In genomic region chr12:38124247-38125012, GRCh38 we compare ENCODE assay signal across 26 cellular contexts.
DNase-seq lines count a peak whose midpoint lies in the region; ATAC-seq and TF ChIP-seq lines count a peak whose summit lies in the region.
"Had no signal": no experiment of that assay in that cellular context is flagged by ENCODE, and none has a peak within 500 bp of the region (broad histone marks: within the 10 kb centered on the region; RNA-seq: fewer than 3 reads in every experiment).

No MANE protein-coding gene starts in this region.

- H3K36me3 Mint-ChIP-seq in Calu3 (ENCODE audit: insufficient read depth, unreplicated experiment) (peaks cover 8% of the 10 kb centered on the region), type B pancreatic cell (no peaks in the 10 kb centered on the region)
- H3K36me3 Mint-ChIP-seq: activated CD8-positive, alpha-beta memory T cell treated with anti-CD3 and anti-CD28 coated beads, Interleukin-2, amount 10 ng/mL, durations not matched to agents 7 days and 5 days had no signal

- H3K27ac ChIP-seq in VCaP (peak overlapping the region; percentile 87), gastroesophageal sphincter (no peak overlapping the region)
- H3K27ac ChIP-seq: esophagus squamous epithelium, gastrocnemius medialis, HL-60, psoas muscle, WERI-Rb-1 had no signal

- no peak for TF ChIP-seq EP300 in gastroesophageal sphincter (IDR thresholded peaks at IDR 0.05)

- H3K27ac Mint-ChIP-seq in Calu3 (ENCODE audit: unreplicated experiment): peak overlapping the region; percentile 94
- H3K27ac Mint-ChIP-seq in type B pancreatic cell: peak overlapping the region; percentile 32
- H3K27ac Mint-ChIP-seq: activated CD4-positive, alpha-beta T cell treated with anti-CD3 and anti-CD28 coated beads, Interleukin-2, amount 10 ng/mL, durations not matched to agents 7 days and 5 days; activated CD8-positive, alpha-beta memory T cell treated with anti-CD3 and anti-CD28 coated beads, Interleukin-2, amount 10 ng/mL, durations not matched to agents 7 days and 5 days; activated naive CD4-positive, alpha-beta T cell treated with anti-CD3 and anti-CD28 coated beads for 36 hours; activated T-cell treated with anti-CD3 and anti-CD28 coated beads, Interleukin-2, amount 50 U/mL, for 72 hours; H9 had no signal

- no peaks in the 10 kb centered on the region for H3K9me3 ChIP-seq in gastroesophageal sphincter
- H3K9me3 ChIP-seq: esophagus squamous epithelium, gastrocnemius medialis, psoas muscle, upper lobe of left lung had no signal

- 41 to 51% methylated on average over 3 of the region's 3 CpGs for WGBS in gastroesophageal sphincter (ENCODE audit: low coverage in 1 of 2), 2 donors

- DNase-seq in Calu3 (peak; percentile 46), left lobe of liver (ENCODE audit: low spot score) (no peak), type B pancreatic cell (ENCODE audit: extremely low spot score, unreplicated experiment) (no peak), NCI-H2081 treated with DMSO at 0.1 percent for 48 hours (lab: John Stamatoyannopoulos, UW) (no peak)
- DNase-seq: activated CD4-positive, alpha-beta T cell treated with anti-CD3 and anti-CD28 coated beads, Interleukin-2, amount 10 ng/mL, durations not matched to agents 7 days and 5 days; activated CD8-positive, alpha-beta memory T cell treated with anti-CD3 and anti-CD28 coated beads, Interleukin-2, amount 10 ng/mL, durations not matched to agents 7 days and 5 days; activated naive CD4-positive, alpha-beta T cell treated with anti-CD3 and anti-CD28 coated beads for 36 hours; activated T-cell treated with anti-CD3 and anti-CD28 coated beads, Interleukin-2, amount 50 U/mL, for 72 hours; amniotic stem cell; DMS153; effector memory CD4-positive, alpha-beta T cell; esophagus squamous epithelium; gastrocnemius medialis; H9; IMR-90; mesenchymal stem cell; NCI-H1105 treated with DMSO at 0.1 percent for 48 hours; NCI-H446; psoas muscle; WERI-Rb-1 had no signal

- CTCF ChIA-PET in Calu3 (lab: Charles Lee): interaction anchor here (0.8 kb wide), 1 partner anchor 68 kb away, joined by 5 read pairs; no protein-coding TSS in a partner anchor

- H3K4me1 ChIP-seq in gastroesophageal sphincter: no peaks in the 10 kb centered on the region
- H3K4me1 ChIP-seq: esophagus squamous epithelium, gastrocnemius medialis, psoas muscle, upper lobe of left lung had no signal

- H3K4me1 Mint-ChIP-seq in Calu3 (ENCODE audit: low read depth, unreplicated experiment): peaks cover 29% of the 10 kb centered on the region
- H3K4me1 Mint-ChIP-seq in type B pancreatic cell (ENCODE audit: unreplicated experiment): no peaks in the 10 kb centered on the region
- H3K4me1 Mint-ChIP-seq: activated CD4-positive, alpha-beta T cell treated with anti-CD3 and anti-CD28 coated beads, Interleukin-2, amount 10 ng/mL, durations not matched to agents 7 days and 5 days; activated CD8-positive, alpha-beta memory T cell treated with anti-CD3 and anti-CD28 coated beads, Interleukin-2, amount 10 ng/mL, durations not matched to agents 7 days and 5 days; H9 had no signal

- no peak overlapping the region for H3K4me3 ChIP-seq in gastroesophageal sphincter
- H3K4me3 ChIP-seq: esophagus squamous epithelium, gastrocnemius medialis, psoas muscle, upper lobe of left lung had no signal

- TF ChIP-seq CTCF in Calu3 (IDR thresholded peaks at IDR 0.05; ENCODE audit: unreplicated experiment) (no peak), VCaP (conservative IDR thresholded peaks at IDR 0.05) (no peak), type B pancreatic cell (conservative IDR thresholded peaks at IDR 0.05) (no peak), gastroesophageal sphincter (IDR thresholded peaks at IDR 0.05) (no peak)

- TF ChIP-seq POLR2A in gastroesophageal sphincter (IDR thresholded peaks at IDR 0.05): no peak

- ATAC-seq in left lobe of liver: peak; percentile 85
- no peak for ATAC-seq in gastroesophageal sphincter
- no peak for ATAC-seq in GM18868 (IDR thresholded peaks at IDR 0.05; ENCODE audit: unreplicated experiment)
- ATAC-seq: activated CD8-positive, alpha-beta memory T cell treated with anti-CD3 and anti-CD28 coated beads, Interleukin-2, amount 10 ng/mL, durations not matched to agents 7 days and 5 days; activated T-cell treated with anti-CD3 and anti-CD28 coated beads, Interleukin-2, amount 50 U/mL, for 72 hours; gastrocnemius medialis; psoas muscle; Right ventricle myocardium inferior had no signal

- intact Hi-C loops in Calu3 (cut with micrococcal nuclease; ENCODE audit: unreplicated experiment): loop anchor here (5.0 kb wide), 1 partner anchor 67 kb away; no protein-coding TSS in a partner anchor

- no peaks in the 10 kb centered on the region for H3K27me3 ChIP-seq in gastroesophageal sphincter
- H3K27me3 ChIP-seq: esophagus squamous epithelium, upper lobe of left lung had no signal

- H3K9me3 Mint-ChIP-seq in Calu3 (ENCODE audit: low read depth, unreplicated experiment) (no peaks in the 10 kb centered on the region), type B pancreatic cell (peaks cover 14% of the 10 kb centered on the region)
- H3K9me3 Mint-ChIP-seq: activated naive CD4-positive, alpha-beta T cell treated with anti-CD3 and anti-CD28 coated beads for 36 hours had no signal

- H3K27me3 Mint-ChIP-seq in Calu3 (ENCODE audit: unreplicated experiment) (no peaks in the 10 kb centered on the region), type B pancreatic cell (no peaks in the 10 kb centered on the region)
- H3K27me3 Mint-ChIP-seq: activated CD4-positive, alpha-beta T cell treated with anti-CD3 and anti-CD28 coated beads, Interleukin-2, amount 10 ng/mL, durations not matched to agents 7 days and 5 days; activated CD8-positive, alpha-beta memory T cell treated with anti-CD3 and anti-CD28 coated beads, Interleukin-2, amount 10 ng/mL, durations not matched to agents 7 days and 5 days had no signal

- no peaks in the 10 kb centered on the region for H3K36me3 ChIP-seq in gastroesophageal sphincter
- H3K36me3 ChIP-seq: esophagus squamous epithelium, gastrocnemius medialis, upper lobe of left lung, WERI-Rb-1 had no signal

- BruUV-seq in Calu3 (replicated peaks; lab: Mats Ljungman, UMichigan): no TSS peak

- H3K4me3 Mint-ChIP-seq in Calu3 (ENCODE audit: low read depth, unreplicated experiment) (peak overlapping the region; percentile 51), type B pancreatic cell (no peak overlapping the region)
- H3K4me3 Mint-ChIP-seq: activated CD4-positive, alpha-beta T cell treated with anti-CD3 and anti-CD28 coated beads, Interleukin-2, amount 10 ng/mL, durations not matched to agents 7 days and 5 days; activated CD8-positive, alpha-beta memory T cell treated with anti-CD3 and anti-CD28 coated beads, Interleukin-2, amount 10 ng/mL, durations not matched to agents 7 days and 5 days; activated naive CD4-positive, alpha-beta T cell treated with anti-CD3 and anti-CD28 coated beads for 36 hours; activated T-cell treated with anti-CD3 and anti-CD28 coated beads, Interleukin-2, amount 50 U/mL, for 72 hours; H9 had no signal
